ENCODE assay signal across 1 cellular context in genomic region chr12:89799316-89799715, GRCh38.
A peak's percentile ranks its signal among the peaks of the same experiment; 100 is the strongest.
TF ChIP-seq lines count a peak whose summit lies in the region.

No MANE protein-coding gene starts in this region.

TF ChIP-seq in K562, 482 proteins besides CTCF, POLR2A, EP300 and RAD21 (continued from another document):
- TF ChIP-seq HOXB6 (CRISPR knock-in tag; IDR thresholded peaks at IDR 0.05; ENCODE audit: borderline replicate concordance) (no peak), ZNF830 (CRISPR knock-in tag; IDR thresholded peaks at IDR 0.05) (no peak), YY1 (IDR thresholded peaks at IDR 0.05; ENCODE audit: borderline replicate concordance in 1 of 3, control insufficient read depth in 1 of 3, extremely low read depth in 1 of 3, insufficient read depth in 3 of 3, insufficient read length in 1 of 3, insufficient replicate concordance in 2 of 3, low read depth in 1 of 3, low read length in 2 of 3) (no peak), RCOR1 (IDR thresholded peaks at IDR 0.05; ENCODE audit: borderline replicate concordance in 1 of 2, low read depth in 2 of 2, low read length in 2 of 2) (peak in 1 of 2 experiments; percentile 58; a peak in 1 of 4 replicates), WHSC1 (IDR thresholded peaks at IDR 0.05; ENCODE audit: low read length) (no peak), SNIP1 (IDR thresholded peaks at IDR 0.05; ENCODE audit: low read depth) (no peak), TRIM28 (IDR thresholded peaks at IDR 0.05) (no peak)
